Comparison of ENCODE assay signal across 26 cellular contexts in the genomic region with DNA sequence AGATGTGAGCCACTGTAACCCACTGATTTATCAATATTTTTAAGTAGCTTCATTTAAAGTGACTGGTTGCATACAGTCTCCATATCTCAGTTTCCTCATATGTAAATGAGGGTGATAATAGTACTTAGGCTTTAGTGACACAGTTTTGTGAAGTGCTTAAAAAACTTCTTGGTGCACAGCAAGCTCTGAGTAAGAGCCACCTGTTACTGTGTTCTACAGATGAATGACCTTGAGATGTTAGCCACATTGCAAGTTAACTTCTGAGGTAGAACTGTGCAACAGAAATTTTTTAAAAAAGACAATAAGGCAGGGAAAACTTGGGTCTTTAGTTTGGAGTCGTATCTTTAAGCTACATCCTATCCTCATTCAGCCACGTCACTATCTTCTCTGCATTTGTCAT.
"Had no signal": no experiment of that assay in that cellular context is flagged by ENCODE, and none has a peak within 500 bp of the region (broad histone marks: within the 10 kb centered on the region; RNA-seq: fewer than 3 reads in every experiment).

No MANE protein-coding gene starts in this region.

- H3K27ac ChIP-seq: colonic mucosa, epithelial cell of prostate, esophagus muscularis mucosa, foreskin keratinocyte, gastroesophageal sphincter, heart left ventricle, hepatocyte, lower lobe of right lung had no signal

- H3K4me3 ChIP-seq: colonic mucosa, esophagus muscularis mucosa, gastroesophageal sphincter, heart left ventricle, hepatocyte, lower lobe of right lung, mucosa of descending colon had no signal

- H3K36me3 ChIP-seq: colonic mucosa had no signal

- H3K4me2 ChIP-seq: hepatocyte had no signal

- FAIRE-seq: endometrium, frontal cortex, kidney had no signal

- DNase-seq: colonic mucosa; cortex of kidney; effector CD8-positive, alpha-beta T cell; effector memory CD8-positive, alpha-beta T cell; endodermal cell; erythroblast; foreskin keratinocyte; heart left ventricle; hypothalamus; immature natural killer cell; islet precursor cell; kidney; kidney glomerular epithelial cell; left colon; left ventricle myocardium superior; lower lobe of right lung; mesenchymal stem cell; mucosa of descending colon; naive B cell had no signal

- ATAC-seq: effector memory CD8-positive, alpha-beta T cell; foreskin keratinocyte; gastroesophageal sphincter; heart left ventricle; left colon; left lobe of liver; left ventricle myocardium superior; lower lobe of right lung; mucosa of descending colon had no signal

- H3K9me3 ChIP-seq: colonic mucosa, esophagus muscularis mucosa, gastroesophageal sphincter, heart left ventricle, lower lobe of right lung, mucosa of descending colon had no signal

- H3K27me3 ChIP-seq: colonic mucosa, esophagus muscularis mucosa, foreskin keratinocyte, gastroesophageal sphincter, heart left ventricle, hepatocyte had no signal

- H3K4me1 ChIP-seq: colonic mucosa, esophagus muscularis mucosa, foreskin keratinocyte, gastroesophageal sphincter, heart left ventricle, lower lobe of right lung had no signal

- H3K79me2 ChIP-seq: hepatocyte had no signal
